Comparison of ENCODE assay signal across 16 cellular contexts in genomic region chr5:109100971-109101370, GRCh38.
DNase-seq lines count a peak whose midpoint lies in the region; ATAC-seq, FAIRE-seq and TF ChIP-seq lines count a peak whose summit lies in the region.
"Had no signal": no experiment of that assay in that cellular context is flagged by ENCODE, and none has a peak within 500 bp of the region (broad histone marks: within the 10 kb centered on the region; RNA-seq: fewer than 3 reads in every experiment).

No MANE protein-coding gene starts in this region.

- TF ChIP-seq CTCF in activated CD8-positive, alpha-beta T cell treated with anti-CD3 and anti-CD28 coated beads for 36 hours (IDR thresholded peaks at IDR 0.05): no peak

- no peak overlapping the region for H3K4me3 Mint-ChIP-seq in activated CD8-positive, alpha-beta T cell treated with anti-CD3 and anti-CD28 coated beads for 36 hours
- H3K4me3 Mint-ChIP-seq: CD8-positive, alpha-beta memory T cell; GM23338; HFFc6 had no signal

- intact Hi-C loops in activated CD8-positive, alpha-beta T cell treated with anti-CD3 and anti-CD28 coated beads for 36 hours (cut with micrococcal nuclease): no loop called here

- FAIRE-seq in endometrium (lab: Jason Lieb, UNC): peak; percentile 12
- FAIRE-seq: GM12878 had no signal

- DNase-seq in NCI-H446 treated with DMSO at 0.1 percent for 48 hours (lab: John Stamatoyannopoulos, UW) (peak; percentile 19), NCI-H446 (lab: John Stamatoyannopoulos, UW) (no peak), HEK293T (ENCODE audit: extremely low spot score) (no peak), KG1 (lab: John Stamatoyannopoulos, UW) (no peak), SK-N-DZ (ENCODE audit: low spot score) (no peak)
- DNase-seq in activated CD8-positive, alpha-beta T cell treated with anti-CD3 and anti-CD28 coated beads for 36 hours: no peak
- DNase-seq: AML-193; Caco-2; CD8-positive, alpha-beta memory T cell; DMS53; H7; HFFc6; KBM-7 had no signal

- no peaks in the 10 kb centered on the region for H3K27me3 Mint-ChIP-seq in activated CD8-positive, alpha-beta T cell treated with anti-CD3 and anti-CD28 coated beads for 36 hours
- H3K27me3 Mint-ChIP-seq: CD8-positive, alpha-beta memory T cell had no signal

- H3K27ac Mint-ChIP-seq in activated CD8-positive, alpha-beta T cell treated with anti-CD3 and anti-CD28 coated beads for 36 hours: no peak overlapping the region
- H3K27ac Mint-ChIP-seq: CD8-positive, alpha-beta memory T cell; GM23338; HFFc6 had no signal

- POLR2A ChIA-PET in HEK293T (lab: Yijun Ruan, JAX): no interaction called here
- POLR2A ChIA-PET in activated CD8-positive, alpha-beta T cell treated with anti-CD3 and anti-CD28 coated beads for 36 hours (lab: Charles Lee): no interaction called here

- CTCF ChIA-PET in HEK293T (lab: Yijun Ruan, JAX): no interaction called here
- CTCF ChIA-PET in activated CD8-positive, alpha-beta T cell treated with anti-CD3 and anti-CD28 coated beads for 36 hours (lab: Charles Lee): no interaction called here

- no peak for ATAC-seq in activated CD8-positive, alpha-beta T cell treated with anti-CD3 and anti-CD28 coated beads for 36 hours
- ATAC-seq: GM12878, GM23338 had no signal

- no peaks in the 10 kb centered on the region for H3K9me3 Mint-ChIP-seq in activated CD8-positive, alpha-beta T cell treated with anti-CD3 and anti-CD28 coated beads for 36 hours
- H3K9me3 Mint-ChIP-seq: CD8-positive, alpha-beta memory T cell; GM23338; HFFc6 had no signal

- H3K4me1 Mint-ChIP-seq in activated CD8-positive, alpha-beta T cell treated with anti-CD3 and anti-CD28 coated beads for 36 hours (ENCODE audit: low read depth): no peaks in the 10 kb centered on the region
- H3K4me1 Mint-ChIP-seq: CD8-positive, alpha-beta memory T cell had no signal

- no peaks in the 10 kb centered on the region for H3K36me3 Mint-ChIP-seq in activated CD8-positive, alpha-beta T cell treated with anti-CD3 and anti-CD28 coated beads for 36 hours (ENCODE audit: low read depth)

TF ChIP-seq in HEK293T, 16 proteins besides CTCF, POLR2A, EP300 and RAD21:
- TF ChIP-seq ELF4 (IDR thresholded peaks at IDR 0.05) (no peak), PKNOX1 (IDR thresholded peaks at IDR 0.05) (peak; percentile 49)
